Comparison of ENCODE assay signal across 1 cellular context in the genomic region with DNA sequence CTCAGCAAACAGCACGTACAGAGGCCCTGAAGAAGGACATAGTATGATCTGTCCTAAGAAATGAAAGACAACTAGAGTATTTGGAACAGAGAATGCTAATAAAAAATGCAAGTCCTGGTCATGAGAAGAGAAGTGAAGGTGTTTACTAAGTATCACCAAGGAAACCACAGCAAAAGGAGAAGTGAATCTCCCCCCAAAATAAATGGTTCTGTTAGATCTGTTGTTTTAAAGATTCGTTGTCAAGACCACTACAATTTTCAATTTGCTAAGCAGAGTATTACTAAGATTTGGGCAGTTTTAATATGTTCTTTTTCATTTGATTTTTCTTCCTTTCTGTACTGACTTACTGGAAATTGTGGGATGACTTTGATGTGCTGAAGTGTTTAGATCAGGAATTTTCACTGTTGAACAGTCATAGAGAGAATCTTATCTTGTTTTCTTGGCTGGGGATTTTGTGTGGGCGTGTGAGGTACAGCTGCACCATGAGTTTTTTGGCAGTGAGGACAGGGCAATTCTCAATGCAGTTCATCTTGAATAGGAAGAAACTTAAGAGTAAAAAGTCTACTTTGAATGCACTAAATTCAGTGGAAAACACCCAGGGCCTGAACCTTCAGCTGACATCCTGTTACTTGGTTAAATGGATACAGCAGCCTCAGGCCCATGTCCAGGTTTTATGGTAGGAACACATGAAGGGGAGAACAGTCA.
TF ChIP-seq lines count a peak whose summit lies in the region.

No MANE protein-coding gene starts in this region.

TF ChIP-seq in K562, 482 proteins besides CTCF, POLR2A, EP300 and RAD21 (continued from another document):
- TF ChIP-seq, protein P1, sequence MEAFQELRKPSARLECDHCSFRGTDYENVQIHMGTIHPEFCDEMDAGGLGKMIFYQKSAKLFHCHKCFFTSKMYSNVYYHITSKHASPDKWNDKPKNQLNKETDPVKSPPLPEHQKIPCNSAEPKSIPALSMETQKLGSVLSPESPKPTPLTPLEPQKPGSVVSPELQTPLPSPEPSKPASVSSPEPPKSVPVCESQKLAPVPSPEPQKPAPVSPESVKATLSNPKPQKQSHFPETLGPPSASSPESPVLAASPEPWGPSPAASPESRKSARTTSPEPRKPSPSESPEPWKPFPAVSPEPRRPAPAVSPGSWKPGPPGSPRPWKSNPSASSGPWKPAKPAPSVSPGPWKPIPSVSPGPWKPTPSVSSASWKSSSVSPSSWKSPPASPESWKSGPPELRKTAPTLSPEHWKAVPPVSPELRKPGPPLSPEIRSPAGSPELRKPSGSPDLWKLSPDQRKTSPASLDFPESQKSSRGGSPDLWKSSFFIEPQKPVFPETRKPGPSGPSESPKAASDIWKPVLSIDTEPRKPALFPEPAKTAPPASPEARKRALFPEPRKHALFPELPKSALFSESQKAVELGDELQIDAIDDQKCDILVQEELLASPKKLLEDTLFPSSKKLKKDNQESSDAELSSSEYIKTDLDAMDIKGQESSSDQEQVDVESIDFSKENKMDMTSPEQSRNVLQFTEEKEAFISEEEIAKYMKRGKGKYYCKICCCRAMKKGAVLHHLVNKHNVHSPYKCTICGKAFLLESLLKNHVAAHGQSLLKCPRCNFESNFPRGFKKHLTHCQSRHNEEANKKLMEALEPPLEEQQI (IDR thresholded peaks at IDR 0.05) = 0 out of 2 replicates have a peak, but pooled peaks have one; percentile 23
- TF ChIP-seq TAL1 (IDR thresholded peaks at IDR 0.05) (peak; percentile 20; the same call in 1 of the 2 replicates), LCOR (CRISPR knock-in tag; IDR thresholded peaks at IDR 0.05) (peak; percentile 58; the same call in 1 of the 2 replicates), TRIM24 (IDR thresholded peaks at IDR 0.05) (no peak), TCF3 (CRISPR knock-in tag; IDR thresholded peaks at IDR 0.05) (peak; percentile 23; the same call in 1 of the 2 replicates), FOXJ3 (CRISPR knock-in tag; IDR thresholded peaks at IDR 0.05) (peak; percentile 82), HDAC1 (IDR thresholded peaks at IDR 0.05) (0 out of 4 replicates have a peak, but pooled peaks of 1 of the 2 experiments have one; percentile 14), TEAD4 (IDR thresholded peaks at IDR 0.05; ENCODE audit: low read length) (peak; percentile 67), TEAD4 (CRISPR knock-in tag; IDR thresholded peaks at IDR 0.05; ENCODE audit: borderline replicate concordance) (no peak), DACH1 (IDR thresholded peaks at IDR 0.05; ENCODE audit: partially characterized antibody) (peak; percentile 45), KDM1A (IDR thresholded peaks at IDR 0.05) (peak; percentile 44 to 55; a peak in 3 of 4 replicates), RCOR1 (IDR thresholded peaks at IDR 0.05; ENCODE audit: borderline replicate concordance in 1 of 2, low read depth in 2 of 2, low read length in 2 of 2) (peak in 1 of 2 experiments; percentile 38; a peak in 1 of 4 replicates), EGR1 (conservative IDR thresholded peaks at IDR 0.05) (peak; percentile 95), ARID1B (IDR thresholded peaks at IDR 0.05) (peak; percentile 81)
- TF ChIP-seq, protein P2, sequence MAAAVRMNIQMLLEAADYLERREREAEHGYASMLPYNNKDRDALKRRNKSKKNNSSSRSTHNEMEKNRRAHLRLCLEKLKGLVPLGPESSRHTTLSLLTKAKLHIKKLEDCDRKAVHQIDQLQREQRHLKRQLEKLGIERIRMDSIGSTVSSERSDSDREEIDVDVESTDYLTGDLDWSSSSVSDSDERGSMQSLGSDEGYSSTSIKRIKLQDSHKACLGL (CRISPR knock-in tag; IDR thresholded peaks at IDR 0.05; ENCODE audit: borderline replicate concordance, poor library complexity, severe bottlenecking) = no peak
- TF ChIP-seq, protein P3, sequence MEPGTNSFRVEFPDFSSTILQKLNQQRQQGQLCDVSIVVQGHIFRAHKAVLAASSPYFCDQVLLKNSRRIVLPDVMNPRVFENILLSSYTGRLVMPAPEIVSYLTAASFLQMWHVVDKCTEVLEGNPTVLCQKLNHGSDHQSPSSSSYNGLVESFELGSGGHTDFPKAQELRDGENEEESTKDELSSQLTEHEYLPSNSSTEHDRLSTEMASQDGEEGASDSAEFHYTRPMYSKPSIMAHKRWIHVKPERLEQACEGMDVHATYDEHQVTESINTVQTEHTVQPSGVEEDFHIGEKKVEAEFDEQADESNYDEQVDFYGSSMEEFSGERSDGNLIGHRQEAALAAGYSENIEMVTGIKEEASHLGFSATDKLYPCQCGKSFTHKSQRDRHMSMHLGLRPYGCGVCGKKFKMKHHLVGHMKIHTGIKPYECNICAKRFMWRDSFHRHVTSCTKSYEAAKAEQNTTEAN (CRISPR knock-in tag; IDR thresholded peaks at IDR 0.05) = no peak
- TF ChIP-seq, protein P4, sequence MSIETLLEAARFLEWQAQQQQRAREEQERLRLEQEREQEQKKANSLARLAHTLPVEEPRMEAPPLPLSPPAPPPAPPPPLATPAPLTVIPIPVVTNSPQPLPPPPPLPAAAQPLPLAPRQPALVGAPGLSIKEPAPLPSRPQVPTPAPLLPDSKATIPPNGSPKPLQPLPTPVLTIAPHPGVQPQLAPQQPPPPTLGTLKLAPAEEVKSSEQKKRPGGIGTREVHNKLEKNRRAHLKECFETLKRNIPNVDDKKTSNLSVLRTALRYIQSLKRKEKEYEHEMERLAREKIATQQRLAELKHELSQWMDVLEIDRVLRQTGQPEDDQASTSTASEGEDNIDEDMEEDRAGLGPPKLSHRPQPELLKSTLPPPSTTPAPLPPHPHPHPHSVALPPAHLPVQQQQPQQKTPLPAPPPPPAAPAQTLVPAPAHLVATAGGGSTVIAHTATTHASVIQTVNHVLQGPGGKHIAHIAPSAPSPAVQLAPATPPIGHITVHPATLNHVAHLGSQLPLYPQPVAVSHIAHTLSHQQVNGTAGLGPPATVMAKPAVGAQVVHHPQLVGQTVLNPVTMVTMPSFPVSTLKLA (conservative IDR thresholded peaks at IDR 0.05) = peak in 1 of 2 experiments; percentile 19; a peak in 1 of 4 replicates
- TF ChIP-seq, protein P5, sequence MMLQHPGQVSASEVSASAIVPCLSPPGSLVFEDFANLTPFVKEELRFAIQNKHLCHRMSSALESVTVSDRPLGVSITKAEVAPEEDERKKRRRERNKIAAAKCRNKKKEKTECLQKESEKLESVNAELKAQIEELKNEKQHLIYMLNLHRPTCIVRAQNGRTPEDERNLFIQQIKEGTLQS (IDR thresholded peaks at IDR 0.05) = no peak
- TF ChIP-seq, protein P5 (CRISPR knock-in tag; conservative IDR thresholded peaks at IDR 0.05) = no peak
- TF ChIP-seq, protein P6, sequence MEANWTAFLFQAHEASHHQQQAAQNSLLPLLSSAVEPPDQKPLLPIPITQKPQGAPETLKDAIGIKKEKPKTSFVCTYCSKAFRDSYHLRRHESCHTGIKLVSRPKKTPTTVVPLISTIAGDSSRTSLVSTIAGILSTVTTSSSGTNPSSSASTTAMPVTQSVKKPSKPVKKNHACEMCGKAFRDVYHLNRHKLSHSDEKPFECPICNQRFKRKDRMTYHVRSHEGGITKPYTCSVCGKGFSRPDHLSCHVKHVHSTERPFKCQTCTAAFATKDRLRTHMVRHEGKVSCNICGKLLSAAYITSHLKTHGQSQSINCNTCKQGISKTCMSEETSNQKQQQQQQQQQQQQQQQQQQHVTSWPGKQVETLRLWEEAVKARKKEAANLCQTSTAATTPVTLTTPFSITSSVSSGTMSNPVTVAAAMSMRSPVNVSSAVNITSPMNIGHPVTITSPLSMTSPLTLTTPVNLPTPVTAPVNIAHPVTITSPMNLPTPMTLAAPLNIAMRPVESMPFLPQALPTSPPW (CRISPR knock-in tag; IDR thresholded peaks at IDR 0.05) = peak; percentile 49; the same call in 1 of the 2 replicates
TF ChIP-seq in K562: peak in this region for 28.
